Comparison of ENCODE assay signal across 2 cellular contexts in genomic region chr20:50233325-50234212, GRCh38.
TF ChIP-seq lines count a peak whose summit lies in the region.

No MANE protein-coding gene starts in this region.

TF ChIP-seq in HEK293, 187 proteins besides CTCF, POLR2A, EP300 and RAD21 (continued from another document):
- TF ChIP-seq, protein P1, sequence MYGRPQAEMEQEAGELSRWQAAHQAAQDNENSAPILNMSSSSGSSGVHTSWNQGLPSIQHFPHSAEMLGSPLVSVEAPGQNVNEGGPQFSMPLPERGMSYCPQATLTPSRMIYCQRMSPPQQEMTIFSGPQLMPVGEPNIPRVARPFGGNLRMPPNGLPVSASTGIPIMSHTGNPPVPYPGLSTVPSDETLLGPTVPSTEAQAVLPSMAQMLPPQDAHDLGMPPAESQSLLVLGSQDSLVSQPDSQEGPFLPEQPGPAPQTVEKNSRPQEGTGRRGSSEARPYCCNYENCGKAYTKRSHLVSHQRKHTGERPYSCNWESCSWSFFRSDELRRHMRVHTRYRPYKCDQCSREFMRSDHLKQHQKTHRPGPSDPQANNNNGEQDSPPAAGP (tag by site-specific recombination; IDR thresholded peaks at IDR 0.05): peak; percentile 56; the same call in 1 of the 2 replicates
- no peak for TF ChIP-seq PATZ1 (tag by site-specific recombination; IDR thresholded peaks at IDR 0.05)
- peak; percentile 74 for TF ChIP-seq ZFHX2 (tag by site-specific recombination; conservative IDR thresholded peaks at IDR 0.05)

TF ChIP-seq in IMR-90, 13 proteins besides CTCF, POLR2A, EP300 and RAD21 (continued from another document):
- TF ChIP-seq ELK1 (IDR thresholded peaks at IDR 0.05; ENCODE audit: borderline replicate concordance, low read depth, low read length): no peak
- TF ChIP-seq, protein P2, sequence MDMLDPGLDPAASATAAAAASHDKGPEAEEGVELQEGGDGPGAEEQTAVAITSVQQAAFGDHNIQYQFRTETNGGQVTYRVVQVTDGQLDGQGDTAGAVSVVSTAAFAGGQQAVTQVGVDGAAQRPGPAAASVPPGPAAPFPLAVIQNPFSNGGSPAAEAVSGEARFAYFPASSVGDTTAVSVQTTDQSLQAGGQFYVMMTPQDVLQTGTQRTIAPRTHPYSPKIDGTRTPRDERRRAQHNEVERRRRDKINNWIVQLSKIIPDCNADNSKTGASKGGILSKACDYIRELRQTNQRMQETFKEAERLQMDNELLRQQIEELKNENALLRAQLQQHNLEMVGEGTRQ (IDR thresholded peaks at IDR 0.05; ENCODE audit: low read depth, low read length): no peak
